In genomic region chr3:195720831-195721594, GRCh38 we compare ENCODE assay signal across 9 cellular contexts. TPM values are rescaled to one million over a fixed set of nuclear protein-coding genes. Genes with fewer than 3 reads are reported as not detected.
A peak's percentile ranks its signal among the peaks of the same experiment; 100 is the strongest.
DNase-seq lines count a peak whose midpoint lies in the region; ATAC-seq and TF ChIP-seq lines count a peak whose summit lies in the region.
"Not testable (repeated sequence)": the region's sequence is repeated elsewhere in the genome, so short reads cannot be mapped to it uniquely, and the experiment has no call there.
"Had no signal": no experiment of that assay in that cellular context is flagged by ENCODE, and none has a peak within 500 bp of the region (broad histone marks: within the 10 kb centered on the region; RNA-seq: fewer than 3 reads in every experiment).

Gene MUC20 (plus strand): TSS chr3:195720978. CDS start chr3:195721008, 30 bp downstream.

- peaks cover 13% of the 10 kb centered on the region for H3K27me3 Mint-ChIP-seq in activated CD8-positive, alpha-beta T cell treated with anti-CD3 and anti-CD28 coated beads, Interleukin-2, amount 10 ng/mL, durations not matched to agents 7 days and 5 days (ENCODE audit: low read depth)

- CTCF ChIA-PET in activated CD8-positive, alpha-beta T cell treated with anti-CD3 and anti-CD28 coated beads, Interleukin-2, amount 10 ng/mL, durations not matched to agents 7 days and 5 days (lab: Charles Lee): interaction anchor here (4.7 kb wide), 1 partner anchor 130 kb away, joined by 21 read pairs; no protein-coding TSS in a partner anchor
- CTCF ChIA-PET in mammary epithelial cell (lab: Charles Lee; ENCODE audit: low non-redundant PET): not testable (repeated sequence)

- POLR2A ChIA-PET in activated CD8-positive, alpha-beta T cell treated with anti-CD3 and anti-CD28 coated beads, Interleukin-2, amount 10 ng/mL, durations not matched to agents 7 days and 5 days (lab: Charles Lee): interaction anchor here (1.2 kb wide), 1 partner anchor 107 kb away, joined by 6 read pairs; no protein-coding TSS in a partner anchor

- TF ChIP-seq POLR2A in testis (IDR thresholded peaks at IDR 0.05): not testable (repeated sequence)

- H3K4me3 Mint-ChIP-seq in activated CD8-positive, alpha-beta T cell treated with anti-CD3 and anti-CD28 coated beads, Interleukin-2, amount 10 ng/mL, durations not matched to agents 7 days and 5 days: not testable (repeated sequence)

- not testable (repeated sequence) for BruUV-seq in mammary epithelial cell (replicated peaks; lab: Mats Ljungman, UMichigan)

- ATAC-seq in activated CD8-positive, alpha-beta T cell treated with anti-CD3 and anti-CD28 coated beads, Interleukin-2, amount 10 ng/mL, durations not matched to agents 7 days and 5 days: peak; percentile 33
- peak; percentile 27 for ATAC-seq in foreskin keratinocyte
- ATAC-seq in lower lobe of right lung: peak; percentile 69 to 71

- H3K79me2 ChIP-seq in mammary epithelial cell (ENCODE audit: insufficient read depth, low read length); parathyroid adenoma: not testable (repeated sequence)

- H3K9ac ChIP-seq in mammary epithelial cell (ENCODE audit: insufficient read depth, low read length); parathyroid adenoma: not testable (repeated sequence)

- not testable (repeated sequence) for H4K20me1 ChIP-seq in mammary epithelial cell (ENCODE audit: insufficient read depth, low read length)

- not testable (repeated sequence) for H3K36me3 Mint-ChIP-seq in activated CD8-positive, alpha-beta T cell treated with anti-CD3 and anti-CD28 coated beads, Interleukin-2, amount 10 ng/mL, durations not matched to agents 7 days and 5 days (ENCODE audit: low read depth)

- intact Hi-C loops in mammary epithelial cell (cut with micrococcal nuclease); lower lobe of right lung (cut with DNase I); testis (cut with DNase I; ENCODE audit: low total_unique reads): not testable (repeated sequence)

- not testable (repeated sequence) for TF ChIP-seq CTCF in mammary epithelial cell (conservative IDR thresholded peaks at IDR 0.05 in 1 of 2, IDR thresholded peaks at IDR 0.05 in 1 of 2; ENCODE audit: extremely low read depth in 1 of 2, insufficient read depth in 1 of 2, low read depth in 1 of 2, low read length in 2 of 2); foreskin keratinocyte (conservative IDR thresholded peaks at IDR 0.05); lower lobe of right lung (IDR thresholded peaks at IDR 0.05); parathyroid adenoma (IDR thresholded peaks at IDR 0.05); testis (IDR thresholded peaks at IDR 0.05)

- H3K27ac ChIP-seq in mammary epithelial cell (ENCODE audit: insufficient read depth, low read depth, low read length); foreskin keratinocyte; parathyroid adenoma; testis: not testable (repeated sequence)
- peak within 1 kb of the TSS; percentile 56 for H3K27ac ChIP-seq in lower lobe of right lung

- H3K27me3 ChIP-seq in H7 (ENCODE audit: control insufficient read depth, insufficient read depth, low read length); mammary epithelial cell (ENCODE audit: insufficient read depth, low read length); lower lobe of right lung (ENCODE audit: low read depth); parathyroid adenoma (ENCODE audit: control insufficient read depth, insufficient read depth, low read length); testis: not testable (repeated sequence)
- H3K27me3 ChIP-seq in foreskin keratinocyte: peaks cover 42% of the 10 kb centered on the region

- 38% methylated on average over 11 of the region's 17 CpGs for WGBS in mammary epithelial cell (ENCODE audit: low coverage, missing lambda C conversion rate)
- WGBS in testis, 2 donors: 76 to 84% methylated on average over 4 to 15 of the region's 17 CpGs

- dilution Hi-C loops in mammary epithelial cell (cut with HindIII; ENCODE audit: low sequenced_read_pairs): not testable (repeated sequence)

- H3K4me1 ChIP-seq in mammary epithelial cell (ENCODE audit: insufficient read depth, low read length); foreskin keratinocyte; lower lobe of right lung; parathyroid adenoma; testis: not testable (repeated sequence)

- H3K27ac Mint-ChIP-seq in activated CD8-positive, alpha-beta T cell treated with anti-CD3 and anti-CD28 coated beads, Interleukin-2, amount 10 ng/mL, durations not matched to agents 7 days and 5 days: peak within 1 kb of the TSS; percentile 43

- not testable (repeated sequence) for H3K4me3 ChIP-seq in H7 (ENCODE audit: insufficient read depth, low read depth, low read length); mammary epithelial cell (replicated peaks in 1 of 3; ENCODE audit: insufficient read depth in 1 of 3, low read depth in 2 of 3, low read length in 3 of 3); parathyroid adenoma (ENCODE audit: low read depth, low read length); testis
- H3K4me3 ChIP-seq in lower lobe of right lung: peak within 1 kb of the TSS; percentile 6

- not testable (repeated sequence) for H3K9me3 ChIP-seq in mammary epithelial cell (replicated peaks; ENCODE audit: insufficient read depth, low read length); lower lobe of right lung; parathyroid adenoma (ENCODE audit: control insufficient read depth, low read length); testis

- in situ Hi-C loops in mammary epithelial cell (cut with MboI; ENCODE audit: low sequenced_read_pairs in 2 of 2): not testable (repeated sequence)

- DNase-seq in H7: peak; percentile 56
- not testable (repeated sequence) for DNase-seq in activated CD8-positive, alpha-beta T cell treated with anti-CD3 and anti-CD28 coated beads, Interleukin-2, amount 10 ng/mL, durations not matched to agents 7 days and 5 days; mammary epithelial cell; foreskin keratinocyte; lower lobe of right lung; testis

- H2AFZ ChIP-seq in mammary epithelial cell (ENCODE audit: low read depth, low read length): peak within 1 kb of the TSS; percentile 65
- peak within 1 kb of the TSS; percentile 31 for H2AFZ ChIP-seq in parathyroid adenoma

- H3K36me3 ChIP-seq in H7 (replicated peaks; ENCODE audit: control insufficient read depth, insufficient read depth, low read length); mammary epithelial cell (ENCODE audit: insufficient read depth, low read length); lower lobe of right lung; parathyroid adenoma (ENCODE audit: control insufficient read depth, insufficient read depth, low read length); testis (ENCODE audit: low read depth, missing control alignments): not testable (repeated sequence)

- H3K4me1 Mint-ChIP-seq in activated CD8-positive, alpha-beta T cell treated with anti-CD3 and anti-CD28 coated beads, Interleukin-2, amount 10 ng/mL, durations not matched to agents 7 days and 5 days (ENCODE audit: low read depth): not testable (repeated sequence)

- H3K4me2 ChIP-seq in mammary epithelial cell (ENCODE audit: insufficient read depth, low read depth, low read length); parathyroid adenoma (ENCODE audit: low read length): not testable (repeated sequence)

- not testable (repeated sequence) for H3K9me3 Mint-ChIP-seq in activated CD8-positive, alpha-beta T cell treated with anti-CD3 and anti-CD28 coated beads, Interleukin-2, amount 10 ng/mL, durations not matched to agents 7 days and 5 days (ENCODE audit: insufficient read depth)

RNA-seq across cellular contexts. Expression of gene MUC20, which starts in this region (rescaled TPM):
- total RNA-seq in H7 (2014; rRNA removed; shearing (Covaris generic)): 0.52 and 0.69 TPM in 2 replicates
- total RNA-seq in activated CD8-positive, alpha-beta T cell treated with anti-CD3 and anti-CD28 coated beads, Interleukin-2, amount 10 ng/mL, durations not matched to agents 7 days and 5 days: 1 to 10 TPM in 1 of 2 experiments, under 1 TPM in 1; 0.53 to 1.7 TPM
- total RNA-seq in mammary epithelial cell: under 1 TPM; 0.24 to 0.33 TPM
- polyA plus RNA-seq in mammary epithelial cell: 0.37 TPM
- not detected for polyA minus RNA-seq in mammary epithelial cell
- total RNA-seq in foreskin keratinocyte: 0.07 and 0.28 TPM in 2 replicates
- polyA plus RNA-seq in foreskin keratinocyte: 0.11 and 0.16 TPM in 2 replicates
- 14.3 TPM for total RNA-seq in lower lobe of right lung
- total RNA-seq in testis: 10 to 100 TPM; 13.8 to 16.2 TPM
- 10.3 TPM for polyA plus RNA-seq in testis (ENCODE audit: insufficient read depth, low read depth, low replicate concordance)
- total RNA-seq: GM23338, SK-MEL-5 had no signal

Comparison
In these comparisons a context has a peak if more than half of its experiments do, and no peak if none do; other contexts are left out.
1. Peak in DNase-seq in H7; RNA of the gene not detected or under 1 TPM.
2. Peak in ATAC-seq in foreskin keratinocyte; RNA of the gene not detected or under 1 TPM.